ENCODE assay signal across 22 cellular contexts in the genomic region with DNA sequence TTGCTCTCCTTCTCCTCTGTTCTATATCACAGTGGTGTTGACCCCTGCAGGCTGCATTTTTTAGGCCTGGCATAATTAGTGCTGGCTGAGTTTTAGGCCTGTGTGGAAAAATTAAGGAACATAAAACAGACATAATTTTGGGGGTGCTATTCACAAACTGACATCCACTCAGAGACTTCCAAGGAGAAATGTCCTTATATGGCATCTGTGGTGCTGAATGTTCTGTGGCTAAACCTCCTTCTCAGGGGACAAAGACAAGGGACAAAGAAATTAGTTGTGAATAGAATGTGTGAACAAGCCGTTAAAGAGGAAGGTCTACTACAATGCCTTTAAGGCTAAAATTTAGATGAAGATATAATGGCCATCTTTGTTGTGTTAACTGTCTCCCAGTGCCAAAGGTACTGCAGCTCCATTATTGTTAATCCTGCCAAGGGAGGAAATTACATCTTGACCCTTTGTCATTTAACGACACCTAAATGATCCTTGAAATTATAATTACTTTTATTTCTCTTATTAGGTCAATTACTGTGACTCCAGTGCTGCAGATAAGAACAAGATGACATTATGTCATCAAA.
"Had no signal": no experiment of that assay in that cellular context is flagged by ENCODE, and none has a peak within 500 bp of the region (broad histone marks: within the 10 kb centered on the region; RNA-seq: fewer than 3 reads in every experiment).

No MANE protein-coding gene starts in this region.

- ATAC-seq: effector memory CD8-positive, alpha-beta T cell; gastrocnemius medialis; left cardiac atrium; lower lobe of right lung; natural killer cell; pancreas; right cardiac atrium had no signal

- H3K36me3 ChIP-seq: esophagus muscularis mucosa, gastrocnemius medialis, left ventricle myocardium inferior, lower lobe of right lung, pancreas, tibial artery, upper lobe of left lung, uterus had no signal

- H3K4me3 ChIP-seq: esophagus muscularis mucosa, gastrocnemius medialis, left ventricle myocardium inferior, lower lobe of right lung, pancreas, tibial artery, upper lobe of left lung, uterus had no signal

- H3K27me3 Mint-ChIP-seq: dendritic cell treated with granulocyte-macrophage colony-stimulating factor and Interleukin-4, amounts not matched to agents 40 ng/mL and 50 ng/mL, for 4 days; effector memory CD8-positive, alpha-beta T cell; memory B cell; progenitor cell of endocrine pancreas had no signal

- H3K4me1 ChIP-seq: esophagus muscularis mucosa, gastrocnemius medialis, left ventricle myocardium inferior, lower lobe of right lung, pancreas, tibial artery, upper lobe of left lung, uterus had no signal

- H3K36me3 Mint-ChIP-seq: memory B cell had no signal

- H3K9me3 ChIP-seq: pancreas, uterus had no signal

- H3K27ac ChIP-seq: epithelial cell of prostate, esophagus muscularis mucosa, gastrocnemius medialis, left ventricle myocardium inferior, lower lobe of right lung, pancreas, tibial artery, upper lobe of left lung, uterus had no signal

- H3K4me3 Mint-ChIP-seq: dendritic cell treated with granulocyte-macrophage colony-stimulating factor and Interleukin-4, amounts not matched to agents 40 ng/mL and 50 ng/mL, for 4 days; effector memory CD8-positive, alpha-beta T cell; memory B cell; mesothelial cell of epicardium; natural killer cell; neural crest cell had no signal

- H3K4me1 Mint-ChIP-seq: memory B cell, mesothelial cell of epicardium, natural killer cell had no signal

- H3K27ac Mint-ChIP-seq: dendritic cell treated with granulocyte-macrophage colony-stimulating factor and Interleukin-4, amounts not matched to agents 40 ng/mL and 50 ng/mL, for 4 days; effector memory CD8-positive, alpha-beta T cell; memory B cell; mesothelial cell of epicardium; natural killer cell; progenitor cell of endocrine pancreas had no signal

- H3K27me3 ChIP-seq: esophagus muscularis mucosa, gastrocnemius medialis, pancreas, tibial artery, upper lobe of left lung, uterus had no signal

- DNase-seq: effector memory CD8-positive, alpha-beta T cell; gastrocnemius medialis; left cardiac atrium; left ventricle myocardium inferior; lower lobe of right lung; natural killer cell; occipital lobe; pancreas; right cardiac atrium; small intestine; stimulated activated CD4-positive, alpha-beta T cell treated with anti-CD3 and anti-CD28 coated beads, Interleukin-12 subunit alpha, Interleukin-12 subunit beta, amount 100 ng/mL, for 4 hours; stimulated activated naive CD4-positive, alpha-beta T cell; tibial artery; upper lobe of left lung; uterus had no signal
